ENCODE assay signal across 21 cellular contexts in the genomic region with DNA sequence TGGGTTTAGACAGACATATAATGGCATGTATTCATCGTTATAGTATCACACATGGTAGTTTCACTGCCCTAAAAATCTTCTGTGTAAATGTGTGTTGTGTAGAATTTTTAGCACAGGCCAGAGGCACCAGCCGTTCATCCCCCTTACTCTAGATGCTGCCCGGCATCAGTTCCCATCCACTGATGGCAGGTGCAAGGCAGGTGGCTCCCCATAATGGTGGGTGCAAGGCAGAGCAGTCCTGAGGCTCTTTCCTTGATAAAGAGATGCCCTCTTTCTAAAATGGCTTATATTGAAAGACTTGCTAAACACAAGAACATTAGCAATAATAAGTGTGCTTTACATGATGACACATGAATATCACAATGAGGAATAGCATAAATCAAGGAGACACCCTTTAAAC.
DNase-seq lines count a peak whose midpoint lies in the region; ATAC-seq, FAIRE-seq and TF ChIP-seq lines count a peak whose summit lies in the region.
"Had no signal": no experiment of that assay in that cellular context is flagged by ENCODE, and none has a peak within 500 bp of the region (broad histone marks: within the 10 kb centered on the region; RNA-seq: fewer than 3 reads in every experiment).

No MANE protein-coding gene starts in this region.

- WGBS in GM12878 (ENCODE audit: insufficient coverage, insufficient replicate concordance, low lambda C conversion rate, missing lambda C conversion rate): 20% methylated on average over 3 of the region's 3 CpGs

- no peak for TF ChIP-seq POLR2A in GM12878 (IDR thresholded peaks at IDR 0.05; ENCODE audit: low read depth, low read length)
- no peak for TF ChIP-seq POLR2A in vagina (IDR thresholded peaks at IDR 0.05)

- in situ Hi-C loops in GM12878 (cut with MboI): no loop called here

- H3K79me2 ChIP-seq in GM12878 (ENCODE audit: control insufficient read depth, insufficient read depth, low read length) (no peaks in the 10 kb centered on the region), OCI-LY7 (ENCODE audit: insufficient read depth, low read depth, low read length) (no peaks in the 10 kb centered on the region)

- H3K4me1 ChIP-seq in right atrium auricular region: peaks cover 0 to 8% of the 10 kb centered on the region in 2 donors
- no peaks in the 10 kb centered on the region; the same call in 1 of the 2 replicates for H3K4me1 ChIP-seq in GM12878 (ENCODE audit: control insufficient read depth, insufficient read depth, low read length)
- H3K4me1 ChIP-seq in OCI-LY7 (ENCODE audit: insufficient read depth, low read length, poor library complexity, severe bottlenecking): no peaks in the 10 kb centered on the region
- no peaks in the 10 kb centered on the region for H3K4me1 ChIP-seq in vagina
- H3K4me1 ChIP-seq: A549; BLaER1 treated with 17β-estradiol and CSF1 and Interleukin-3, amounts not matched to agents 10 nM and 100 nM; Caco-2 had no signal

- BruUV-seq in GM12878 (replicated peaks; lab: Mats Ljungman, UMichigan) (no TSS peak), OCI-LY7 (replicated peaks; lab: Mats Ljungman, UMichigan) (no TSS peak)

- no peak overlapping the region for H2AFZ ChIP-seq in GM12878 (ENCODE audit: control insufficient read depth, low read depth, low read length)
- H2AFZ ChIP-seq in OCI-LY7 (ENCODE audit: low read length): no peak overlapping the region

- DNase-seq in Right ventricle myocardium inferior (ENCODE audit: missing footprints): peak; percentile 40
- no peak for DNase-seq in right atrium auricular region (ENCODE audit: low spot score)
- DNase-seq in GM12878 (ENCODE audit: low read depth, low spot score): no peak
- DNase-seq in germinal center (ENCODE audit: low spot score): peak; percentile 19
- DNase-seq in OCI-LY7 (ENCODE audit: low spot score): no peak
- no peak for DNase-seq in vagina (ENCODE audit: extremely low spot score in 2 of 2)
- DNase-seq: AML-193; Caco-2; Calu3; CD4-positive, alpha-beta T cell; CD8-positive, alpha-beta T cell; DMS79 treated with DMSO at 0.1 percent for 48 hours; GF-D8 had no signal

- H3K9me2 ChIP-seq in OCI-LY7 (ENCODE audit: insufficient read depth, low read length): no peaks in the 10 kb centered on the region

- no peaks in the 10 kb centered on the region for H3K36me3 ChIP-seq in right atrium auricular region
- H3K36me3 ChIP-seq in GM12878 (ENCODE audit: control insufficient read depth in 2 of 2, insufficient read depth in 2 of 2, low read length in 1 of 2): no peaks in the 10 kb centered on the region
- H3K36me3 ChIP-seq in OCI-LY7 (ENCODE audit: insufficient read depth, low read length): no peaks in the 10 kb centered on the region
- H3K36me3 ChIP-seq in vagina: no peaks in the 10 kb centered on the region
- H3K36me3 ChIP-seq: BLaER1 treated with 17β-estradiol and CSF1 and Interleukin-3, amounts not matched to agents 10 nM and 100 nM had no signal

- intact Hi-C loops in Right ventricle myocardium inferior (cut with DNase I) (no loop called here), GM12878 (cut with micrococcal nuclease; ENCODE audit: unreplicated experiment) (loop anchor here (10.0 kb wide), 1 partner anchor 511 kb away; a partner anchor contains a TSS), OCI-LY7 (cut with micrococcal nuclease; ENCODE audit: unreplicated experiment) (no loop called here), vagina (cut with DNase I) (no loop called here)

- ATAC-seq in Right ventricle myocardium inferior (no peak), GM12878 (peak; percentile 34)
- ATAC-seq: A549; CD8-positive, alpha-beta T cell had no signal

- no peak for TF ChIP-seq EP300 in GM12878 (IDR thresholded peaks at IDR 0.05; ENCODE audit: borderline replicate concordance in 1 of 2, control insufficient read depth in 1 of 2, low read depth in 2 of 2, low read length in 2 of 2)

- no peak for TF ChIP-seq CTCF in right atrium auricular region (IDR thresholded peaks at IDR 0.05)
- no peak for TF ChIP-seq CTCF in GM12878 (IDR thresholded peaks at IDR 0.05 in 2 of 3, conservative IDR thresholded peaks at IDR 0.05 in 1 of 3; ENCODE audit: control insufficient read depth in 2 of 3, extremely low read depth in 1 of 3, insufficient read depth in 1 of 3, low read depth in 3 of 3, low read length in 3 of 3)
- no peak for TF ChIP-seq CTCF in OCI-LY7 (conservative IDR thresholded peaks at IDR 0.05; ENCODE audit: low read length)
- no peak for TF ChIP-seq CTCF in vagina (IDR thresholded peaks at IDR 0.05)

- H3K27me3 ChIP-seq in right atrium auricular region: no peaks in the 10 kb centered on the region
- no peaks in the 10 kb centered on the region for H3K27me3 ChIP-seq in GM12878 (replicated peaks in 1 of 2; ENCODE audit: control insufficient read depth in 2 of 2, insufficient read depth in 2 of 2, low read length in 1 of 2)
- H3K27me3 ChIP-seq in vagina: no peaks in the 10 kb centered on the region
- H3K27me3 ChIP-seq: BLaER1 treated with 17β-estradiol and CSF1 and Interleukin-3, amounts not matched to agents 10 nM and 100 nM had no signal

- H3K9me3 ChIP-seq in right atrium auricular region (peaks cover 0 to 4% of the 10 kb centered on the region in 2 donors), GM12878 (replicated peaks; ENCODE audit: control insufficient read depth, insufficient read depth, low read length) (no peaks in the 10 kb centered on the region), OCI-LY7 (ENCODE audit: low read length) (no peaks in the 10 kb centered on the region), vagina (no peaks in the 10 kb centered on the region)
- H3K9me3 ChIP-seq: A549, Caco-2 had no signal

- CTCF ChIA-PET in GM12878 (lab: Yijun Ruan, JAX) (no interaction called here), OCI-LY7 (lab: Charles Lee; ENCODE audit: unreplicated experiment) (no interaction called here)

- POLR2A ChIA-PET in GM12878 (lab: Charles Lee): no interaction called here
- POLR2A ChIA-PET in OCI-LY7 (lab: Charles Lee): no interaction called here

- H3K27ac ChIP-seq in right atrium auricular region: no peak overlapping the region
- no peak overlapping the region for H3K27ac ChIP-seq in GM12878 (ENCODE audit: control insufficient read depth, insufficient read depth)
- no peak overlapping the region for H3K27ac ChIP-seq in OCI-LY7 (ENCODE audit: low read depth, low read length, poor library complexity, severe bottlenecking)
- no peak overlapping the region for H3K27ac ChIP-seq in vagina
- H3K27ac ChIP-seq: 22Rv1; A549; BLaER1 treated with 17β-estradiol and CSF1 and Interleukin-3, amounts not matched to agents 10 nM and 100 nM; C4-2B had no signal

- no peak overlapping the region for H3K9ac ChIP-seq in GM12878 (ENCODE audit: control insufficient read depth, insufficient read depth, low read length)
- H3K9ac ChIP-seq: BLaER1 treated with 17β-estradiol and CSF1 and Interleukin-3, amounts not matched to agents 10 nM and 100 nM had no signal

- H3K4me3 ChIP-seq in right atrium auricular region (no peak overlapping the region), GM12878 (no peak overlapping the region), OCI-LY7 (ENCODE audit: low read depth, low read length, poor library complexity, severe bottlenecking) (no peak overlapping the region), vagina (no peak overlapping the region)
- H3K4me3 ChIP-seq: A549; BLaER1 treated with 17β-estradiol and CSF1 and Interleukin-3, amounts not matched to agents 10 nM and 100 nM had no signal

- TF ChIP-seq RAD21 in GM12878 (IDR thresholded peaks at IDR 0.05; ENCODE audit: insufficient read depth, low read depth, low read length): no peak

- RAD21 ChIA-PET in GM12878 (lab: Charles Lee; ENCODE audit: unreplicated experiment): no interaction called here

- SMC1A ChIA-PET in GM12878 (lab: Charles Lee; ENCODE audit: uncharacterized antibody, unreplicated experiment): interaction anchor here (0.9 kb wide), 1 partner anchor 25 kb away, joined by 3 read pairs; no protein-coding TSS in a partner anchor

- FAIRE-seq in GM12878 (lab: Jason Lieb, UNC): no peak
- FAIRE-seq: A549, D721Med, G401.6, GM12892, GM18507 had no signal

- H4K20me1 ChIP-seq in GM12878 (ENCODE audit: control insufficient read depth, insufficient read depth) (no peaks in the 10 kb centered on the region), OCI-LY7 (ENCODE audit: insufficient read depth, low read length) (no peaks in the 10 kb centered on the region)
- H4K20me1 ChIP-seq: BLaER1 treated with 17β-estradiol and CSF1 and Interleukin-3, amounts not matched to agents 10 nM and 100 nM had no signal

- H3K4me2 ChIP-seq in GM12878 (ENCODE audit: control insufficient read depth, insufficient read depth) (no peak overlapping the region), OCI-LY7 (ENCODE audit: low read length) (no peak overlapping the region)
- H3K4me2 ChIP-seq: A549; BLaER1 treated with 17β-estradiol and CSF1 and Interleukin-3, amounts not matched to agents 10 nM and 100 nM had no signal

TF ChIP-seq in GM12878, 131 proteins besides CTCF, POLR2A, EP300 and RAD21:
- TF ChIP-seq EED (IDR thresholded peaks at IDR 0.05; ENCODE audit: low read depth) (no peak), ZNF24 (IDR thresholded peaks at IDR 0.05) (no peak), CREM (IDR thresholded peaks at IDR 0.05; ENCODE audit: low read depth) (no peak), MTA3 (IDR thresholded peaks at IDR 0.05; ENCODE audit: borderline replicate concordance, low read length) (no peak)
TF ChIP-seq in GM12878: peak in this region for 0.

Comparison
In these comparisons a context has a peak if more than half of its experiments do, and no peak if none do; other contexts are left out.
1. DNase-seq: peak in Right ventricle myocardium inferior (single experiment) and germinal center (single experiment); none in right atrium auricular region (single experiment), GM12878 (single experiment), OCI-LY7 (single experiment) and vagina (0 of 2).